Comparison of ENCODE assay signal across 20 cellular contexts in the genomic region with DNA sequence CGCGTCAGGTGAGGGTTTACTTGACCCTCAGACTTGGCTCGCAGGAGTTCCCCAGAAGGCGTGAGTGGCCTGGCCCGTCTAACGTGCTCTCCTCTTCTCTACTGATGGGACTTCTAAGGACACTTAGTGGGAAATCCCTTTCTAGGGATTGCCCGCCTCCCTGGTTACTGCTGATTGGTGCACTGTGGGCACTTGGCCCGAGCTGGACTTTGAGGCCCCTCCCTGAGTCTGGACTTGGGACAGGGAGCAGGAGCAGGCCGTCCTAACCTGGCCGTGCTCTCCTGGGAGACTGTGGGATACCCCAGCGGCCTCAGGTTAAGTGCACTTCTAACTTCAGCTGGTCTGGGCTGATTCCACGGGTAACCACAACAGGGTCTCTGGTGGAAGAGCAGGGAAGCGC. TPM values are rescaled to one million over a fixed set of nuclear protein-coding genes. Genes with fewer than 3 reads are reported as not detected.
A peak's percentile ranks its signal among the peaks of the same experiment; 100 is the strongest.
DNase-seq lines count a peak whose midpoint lies in the region; ATAC-seq, FAIRE-seq and TF ChIP-seq lines count a peak whose summit lies in the region.
"Had no signal": no experiment of that assay in that cellular context is flagged by ENCODE, and none has a peak within 500 bp of the region (broad histone marks: within the 10 kb centered on the region; RNA-seq: fewer than 3 reads in every experiment).

No MANE protein-coding gene starts in this region.

- WGBS in A549 (ENCODE audit: missing lambda C conversion rate): 89% methylated on average over 13 of the region's 13 CpGs
- WGBS in trophoblast cell (ENCODE audit: extremely low coverage, insufficient coverage, insufficient read length): no CpG with 5 or more reads among the region's 13 CpGs

- no peaks in the 10 kb centered on the region for H3K79me2 ChIP-seq in trophoblast cell (ENCODE audit: control insufficient read depth, insufficient read depth, low read length, poor library complexity)

- peaks cover 3% of the 10 kb centered on the region for H3K4me1 Mint-ChIP-seq in nephron progenitor cell
- H3K4me1 Mint-ChIP-seq: B cell; CD8-positive, alpha-beta memory T cell; IgD-negative memory B cell had no signal

- CTCF ChIA-PET in A549 (lab: Yijun Ruan, JAX): interaction anchor here (0.5 to 1.1 kb wide), 4 partner anchors 12 to 616 kb away, joined by 3 to 4 read pairs (median 3); partner anchors contain the start of genes MAPK8IP3 and SOX8

- TF ChIP-seq POLR2A in A549 (IDR thresholded peaks at IDR 0.05; ENCODE audit: low read length): no peak

- H3K4ac ChIP-seq in trophoblast cell (ENCODE audit: low read depth, low read length): no peak overlapping the region

- H3K4me3 ChIP-seq in A549 (no peak overlapping the region), trophoblast cell (ENCODE audit: low read depth, low read length) (no peak overlapping the region)
- H3K4me3 ChIP-seq: BLaER1 treated with 17β-estradiol and CSF1 and Interleukin-3, amounts not matched to agents 10 nM and 100 nM had no signal

- H3K23ac ChIP-seq in trophoblast cell (ENCODE audit: low read length): no peak overlapping the region

- H2BK12ac ChIP-seq in trophoblast cell (ENCODE audit: low read length): no peak overlapping the region

- no peaks in the 10 kb centered on the region for H3K27me3 ChIP-seq in trophoblast cell (ENCODE audit: insufficient read depth, low read length)
- H3K27me3 ChIP-seq: BLaER1 treated with 17β-estradiol and CSF1 and Interleukin-3, amounts not matched to agents 10 nM and 100 nM had no signal

- H3K27ac Mint-ChIP-seq in nephron progenitor cell: peak overlapping the region; percentile 57
- H3K27ac Mint-ChIP-seq: B cell; CD8-positive, alpha-beta memory T cell; IgD-negative memory B cell had no signal

- H3K27ac ChIP-seq in A549 (no peak overlapping the region), trophoblast cell (ENCODE audit: low read depth, low read length) (no peak overlapping the region)
- H3K27ac ChIP-seq: 22Rv1; BLaER1 treated with 17β-estradiol and CSF1 and Interleukin-3, amounts not matched to agents 10 nM and 100 nM had no signal

- no peak for TF ChIP-seq RAD21 in A549 (conservative IDR thresholded peaks at IDR 0.05 in 1 of 2, IDR thresholded peaks at IDR 0.05 in 1 of 2)

- no peak overlapping the region for H3K14ac ChIP-seq in trophoblast cell (ENCODE audit: low read length)

- H4K91ac ChIP-seq in trophoblast cell (ENCODE audit: low read depth, low read length): no peak overlapping the region

- H3K4me1 ChIP-seq in A549 (no peaks in the 10 kb centered on the region), trophoblast cell (ENCODE audit: control insufficient read depth in 1 of 2, insufficient read depth in 2 of 2, low read length in 2 of 2) (no peaks in the 10 kb centered on the region)

- no peak overlapping the region for H3K18ac ChIP-seq in trophoblast cell (ENCODE audit: low read length)

- ATAC-seq in A549 (peak; percentile 35 to 69; a peak in 4 of 6 replicates), left lobe of liver (peak; percentile 38), GM19395 (IDR thresholded peaks at IDR 0.05; ENCODE audit: unreplicated experiment) (no peak)

- no peaks in the 10 kb centered on the region for H3K9me3 ChIP-seq in A549
- peaks cover 8% of the 10 kb centered on the region for H3K9me3 ChIP-seq in trophoblast cell (ENCODE audit: insufficient read depth, low read depth, low read length)

- H3K36me3 Mint-ChIP-seq in nephron progenitor cell (ENCODE audit: low read depth): peaks cover 62% of the 10 kb centered on the region

- no peak overlapping the region for H4K8ac ChIP-seq in trophoblast cell (ENCODE audit: low read depth, low read length)

- H3K4me3 Mint-ChIP-seq in nephron progenitor cell: no peak overlapping the region
- H3K4me3 Mint-ChIP-seq: B cell; CD8-positive, alpha-beta memory T cell; IgD-negative memory B cell had no signal

- no peaks in the 10 kb centered on the region for H3K79me1 ChIP-seq in trophoblast cell (ENCODE audit: low read length)

- no peak overlapping the region for H2AFZ ChIP-seq in trophoblast cell (ENCODE audit: insufficient read depth, low read length, poor library complexity)

- no peak overlapping the region for H2BK5ac ChIP-seq in trophoblast cell (ENCODE audit: low read depth, low read length, poor library complexity)

- peaks cover 25% of the 10 kb centered on the region for H3K9me3 Mint-ChIP-seq in nephron progenitor cell
- H3K9me3 Mint-ChIP-seq: CD8-positive, alpha-beta memory T cell; IgD-negative memory B cell had no signal

- peaks cover 6 to 9% of the 10 kb centered on the region in 2 experiments for H3K36me3 ChIP-seq in trophoblast cell (ENCODE audit: control insufficient read depth in 1 of 2, insufficient read depth in 2 of 2, low read length in 2 of 2)

- FAIRE-seq in A549 (lab: Jason Lieb, UNC): no peak
- FAIRE-seq: G401.6, GM12892, GM18507, HTR-8/SVneo had no signal

- no peak for TF ChIP-seq CTCF in A549 (IDR thresholded peaks at IDR 0.05)
- TF ChIP-seq CTCF in nephron progenitor cell (IDR thresholded peaks at IDR 0.05): no peak

- no peak overlapping the region for H3K9ac ChIP-seq in trophoblast cell (ENCODE audit: low read length)
- H3K9ac ChIP-seq: BLaER1 treated with 17β-estradiol and CSF1 and Interleukin-3, amounts not matched to agents 10 nM and 100 nM had no signal

- no peak overlapping the region for H2BK120ac ChIP-seq in trophoblast cell (ENCODE audit: insufficient read depth, low read length, poor library complexity)

- H3K4me2 ChIP-seq in A549 (no peak overlapping the region), trophoblast cell (ENCODE audit: low read length) (no peak overlapping the region)
- H3K4me2 ChIP-seq: BLaER1 treated with 17β-estradiol and CSF1 and Interleukin-3, amounts not matched to agents 10 nM and 100 nM had no signal

- DNase-seq in A549 (ENCODE audit: low read depth in 1 of 2, low spot score in 1 of 2) (no peak), left lobe of liver (ENCODE audit: low spot score) (no peak), nephron progenitor cell (no peak), trophoblast cell (peak; percentile 20 to 43), GM03348 (ENCODE audit: low spot score) (no peak), NCI-H1694 (lab: John Stamatoyannopoulos, UW) (no peak)
- DNase-seq: CD8-positive, alpha-beta memory T cell; COR-L47; DMS 273 treated with DMSO at 0.1 percent for 48 hours; GOT3; H7 had no signal

- no peak for TF ChIP-seq EP300 in A549 (IDR thresholded peaks at IDR 0.05)

- no peaks in the 10 kb centered on the region for H3K27me3 Mint-ChIP-seq in nephron progenitor cell (ENCODE audit: low read depth, poor library complexity)
- H3K27me3 Mint-ChIP-seq: B cell, IgD-negative memory B cell had no signal

- POLR2A ChIA-PET in A549 (lab: Yijun Ruan, JAX): no interaction called here

- H4K12ac ChIP-seq in trophoblast cell (ENCODE audit: low read depth, low read length): no peak overlapping the region

- H2AK5ac ChIP-seq in trophoblast cell (ENCODE audit: low read length): no peak overlapping the region

TF ChIP-seq in A549, 52 proteins besides CTCF, POLR2A, EP300 and RAD21:
- TF ChIP-seq EHF (CRISPR knock-in tag; IDR thresholded peaks at IDR 0.05): no peak
- TF ChIP-seq SMC3 (IDR thresholded peaks at IDR 0.05): no peak

RNA-seq across cellular contexts. Expression of gene IFT140, which starts 14.7 kb away (rescaled TPM):
- 6.8 and 6.9 TPM in 2 replicates for polyA plus RNA-seq in A549 (2011; rRNA removed)
- polyA plus RNA-seq in A549 (2012; cell fraction: cytosol; rRNA removed): 10.0 and 11.0 TPM in 2 replicates
- polyA plus RNA-seq in A549 (2012; cell fraction: nucleus; rRNA removed): 39.4 and 41.3 TPM in 2 replicates
- polyA plus RNA-seq in A549 (2017; fragmentation: RNase III; extraction: RNeasy Plus Mini Kit Qiagen cat#74134 plus additional on column Dnase treatment): 11.1 to 14.4 TPM (median 13.7 TPM) in 3 replicates
- 18.5 and 20.5 TPM in 2 replicates for polyA minus RNA-seq in A549 (2011; rRNA and poly(A)+ RNA removed)
- total RNA-seq in left lobe of liver: 5.8 TPM
- polyA plus RNA-seq in trophoblast cell (2013): 8.5 and 9.0 TPM in 2 replicates

RNA-seq across cellular contexts. Expression of gene CRAMP1, which starts 15.0 kb away (rescaled TPM):
- 6.5 and 8.6 TPM in 2 replicates for polyA plus RNA-seq in A549 (2011; rRNA removed)
- 8.2 and 9.4 TPM in 2 replicates for polyA plus RNA-seq in A549 (2012; cell fraction: cytosol; rRNA removed)
- 29.2 and 33.3 TPM in 2 replicates for polyA plus RNA-seq in A549 (2012; cell fraction: nucleus; rRNA removed)
- 8.6 to 9.1 TPM (median 9.1 TPM) in 3 replicates for polyA plus RNA-seq in A549 (2017; fragmentation: RNase III; extraction: RNeasy Plus Mini Kit Qiagen cat#74134 plus additional on column Dnase treatment)
- polyA minus RNA-seq in A549 (2011; rRNA and poly(A)+ RNA removed): 11.3 and 11.6 TPM in 2 replicates
- 6.9 TPM for total RNA-seq in left lobe of liver
- polyA plus RNA-seq in trophoblast cell (2013): 12.5 and 12.7 TPM in 2 replicates

Comparison
In these comparisons a context has a peak if more than half of its experiments do, and no peak if none do; other contexts are left out.
1. DNase-seq: peak in trophoblast cell (2 of 2); none in A549 (0 of 2), left lobe of liver (single experiment), nephron progenitor cell (single experiment), GM03348 (single experiment) and NCI-H1694 (single experiment).